Comparison of ENCODE assay signal across 1 cellular context in genomic region chr17:42387221-42387657, GRCh38.
TF ChIP-seq lines count a peak whose summit lies in the region.

No MANE protein-coding gene starts in this region.

TF ChIP-seq in HepG2, 621 proteins besides CTCF, POLR2A, EP300 and RAD21 (continued from another document and continues in another):
- TF ChIP-seq HNF1B (CRISPR knock-in tag; IDR thresholded peaks at IDR 0.05) (0 out of 2 replicates have a peak, but pooled peaks have one; percentile 5), SRSF1 (optimal IDR thresholded peaks at IDR 0.05; ENCODE audit: low read depth, low read length) (no peak), SYNCRIP (IDR thresholded peaks at IDR 0.05; ENCODE audit: insufficient read depth, low read depth, low read length) (no peak), AFF4 (CRISPR knock-in tag; IDR thresholded peaks at IDR 0.05) (no peak), TCF7 (IDR thresholded peaks at IDR 0.05; ENCODE audit: low read depth) (peak; percentile 35; the same call in 1 of the 2 replicates), ZNF280D (CRISPR knock-in tag; IDR thresholded peaks at IDR 0.05) (no peak), DDIT3 (CRISPR knock-in tag; IDR thresholded peaks at IDR 0.05) (no peak), ZSCAN5A (CRISPR knock-in tag; IDR thresholded peaks at IDR 0.05; ENCODE audit: borderline replicate concordance) (no peak), ZNF616 (CRISPR knock-in tag; IDR thresholded peaks at IDR 0.05; ENCODE audit: low read depth) (no peak), ZSCAN31 (CRISPR knock-in tag; IDR thresholded peaks at IDR 0.05; ENCODE audit: low read depth) (no peak), ZNF205 (CRISPR knock-in tag; IDR thresholded peaks at IDR 0.05) (0 out of 2 replicates have a peak, but pooled peaks have one; percentile 43), SMAD1 (CRISPR knock-in tag; IDR thresholded peaks at IDR 0.05; ENCODE audit: borderline replicate concordance, low read depth) (no peak), SOX5 (CRISPR knock-in tag; IDR thresholded peaks at IDR 0.05; ENCODE audit: borderline replicate concordance) (peak; percentile 75), EED (CRISPR knock-in tag; IDR thresholded peaks at IDR 0.05) (no peak), ISX (CRISPR knock-in tag; conservative IDR thresholded peaks at IDR 0.05) (no peak), DMTF1 (CRISPR knock-in tag; IDR thresholded peaks at IDR 0.05) (no peak), PREB (CRISPR knock-in tag; IDR thresholded peaks at IDR 0.05) (no peak), RARA (CRISPR knock-in tag; IDR thresholded peaks at IDR 0.05) (no peak), MAFG (CRISPR knock-in tag; IDR thresholded peaks at IDR 0.05) (no peak), FOXK2 (IDR thresholded peaks at IDR 0.05) (peak; percentile 53; the same call in 1 of the 2 replicates), ZNF343 (CRISPR knock-in tag; IDR thresholded peaks at IDR 0.05) (no peak), SAP130 (CRISPR knock-in tag; IDR thresholded peaks at IDR 0.05; ENCODE audit: low read depth) (peak; percentile 98), DR1 (CRISPR knock-in tag; IDR thresholded peaks at IDR 0.05) (no peak), NFIB (CRISPR knock-in tag; IDR thresholded peaks at IDR 0.05; ENCODE audit: borderline replicate concordance) (no peak), HDAC2 (CRISPR knock-in tag; IDR thresholded peaks at IDR 0.05) (peak; percentile 51; the same call in 1 of the 2 replicates), HOMEZ (CRISPR knock-in tag; IDR thresholded peaks at IDR 0.05; ENCODE audit: low read depth) (peak; percentile 53; the same call in 1 of the 2 replicates), ZBTB33 (CRISPR knock-in tag; IDR thresholded peaks at IDR 0.05) (no peak), STAG1 (CRISPR knock-in tag; IDR thresholded peaks at IDR 0.05) (no peak), NR2F6 (IDR thresholded peaks at IDR 0.05) (no peak; the same call in 1 of the 2 replicates), NR2F6 (CRISPR knock-in tag; IDR thresholded peaks at IDR 0.05) (peak; percentile 33; the same call in 1 of the 2 replicates), ZNF3 (CRISPR knock-in tag; IDR thresholded peaks at IDR 0.05) (no peak), HNRNPLL (IDR thresholded peaks at IDR 0.05; ENCODE audit: low read depth, low read length, poor library complexity, severe bottlenecking) (no peak), SRF (IDR thresholded peaks at IDR 0.05; ENCODE audit: low read depth, low read length) (peak; percentile 9; the same call in 1 of the 2 replicates), FOXA1 (IDR thresholded peaks at IDR 0.05) (no peak), FOXA1 (CRISPR knock-in tag; IDR thresholded peaks at IDR 0.05) (peak; percentile 41; the same call in 1 of the 2 replicates), ZNF530 (CRISPR knock-in tag; IDR thresholded peaks at IDR 0.05; ENCODE audit: low read depth) (no peak)
- TF ChIP-seq, protein P1, sequence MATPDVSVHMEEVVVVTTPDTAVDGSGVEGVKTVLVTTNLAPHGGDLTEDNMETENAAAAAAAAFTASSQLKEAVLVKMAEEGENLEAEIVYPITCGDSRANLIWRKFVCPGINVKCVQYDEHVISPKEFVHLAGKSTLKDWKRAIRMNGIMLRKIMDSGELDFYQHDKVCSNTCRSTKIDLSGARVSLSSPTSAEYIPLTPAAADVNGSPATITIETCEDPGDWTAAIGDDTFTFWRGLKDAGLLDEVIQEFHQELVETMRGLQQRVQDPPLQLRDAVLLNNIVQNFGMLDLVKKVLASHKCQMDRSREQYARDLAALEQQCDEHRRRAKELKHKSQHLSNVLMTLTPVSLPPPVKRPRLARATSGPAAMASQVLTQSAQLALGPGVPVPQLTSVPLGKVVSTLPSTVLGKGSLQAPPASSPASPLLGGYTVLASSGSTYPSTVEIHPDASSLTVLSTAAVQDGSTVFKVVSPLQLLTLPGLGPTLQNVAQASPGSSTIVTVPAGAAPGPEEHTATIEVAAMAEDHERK (CRISPR knock-in tag; IDR thresholded peaks at IDR 0.05; ENCODE audit: low read depth): no peak
- TF ChIP-seq, protein P2, sequence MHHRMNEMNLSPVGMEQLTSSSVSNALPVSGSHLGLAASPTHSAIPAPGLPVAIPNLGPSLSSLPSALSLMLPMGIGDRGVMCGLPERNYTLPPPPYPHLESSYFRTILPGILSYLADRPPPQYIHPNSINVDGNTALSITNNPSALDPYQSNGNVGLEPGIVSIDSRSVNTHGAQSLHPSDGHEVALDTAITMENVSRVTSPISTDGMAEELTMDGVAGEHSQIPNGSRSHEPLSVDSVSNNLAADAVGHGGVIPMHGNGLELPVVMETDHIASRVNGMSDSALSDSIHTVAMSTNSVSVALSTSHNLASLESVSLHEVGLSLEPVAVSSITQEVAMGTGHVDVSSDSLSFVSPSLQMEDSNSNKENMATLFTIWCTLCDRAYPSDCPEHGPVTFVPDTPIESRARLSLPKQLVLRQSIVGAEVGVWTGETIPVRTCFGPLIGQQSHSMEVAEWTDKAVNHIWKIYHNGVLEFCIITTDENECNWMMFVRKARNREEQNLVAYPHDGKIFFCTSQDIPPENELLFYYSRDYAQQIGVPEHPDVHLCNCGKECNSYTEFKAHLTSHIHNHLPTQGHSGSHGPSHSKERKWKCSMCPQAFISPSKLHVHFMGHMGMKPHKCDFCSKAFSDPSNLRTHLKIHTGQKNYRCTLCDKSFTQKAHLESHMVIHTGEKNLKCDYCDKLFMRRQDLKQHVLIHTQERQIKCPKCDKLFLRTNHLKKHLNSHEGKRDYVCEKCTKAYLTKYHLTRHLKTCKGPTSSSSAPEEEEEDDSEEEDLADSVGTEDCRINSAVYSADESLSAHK (CRISPR knock-in tag; IDR thresholded peaks at IDR 0.05; ENCODE audit: borderline replicate concordance): no peak
